14 cellular contexts compared by ENCODE assay signal in genomic region chr2:33478968-33479691, GRCh38. TPM values are rescaled to one million over a fixed set of nuclear protein-coding genes. Genes with fewer than 3 reads are reported as not detected.
DNase-seq lines count a peak whose midpoint lies in the region; ATAC-seq and TF ChIP-seq lines count a peak whose summit lies in the region.
"Had no signal": no experiment of that assay in that cellular context is flagged by ENCODE, and none has a peak within 500 bp of the region (broad histone marks: within the 10 kb centered on the region; RNA-seq: fewer than 3 reads in every experiment).

No MANE protein-coding gene starts in this region.

- H3K4me3 ChIP-seq in upper lobe of left lung (no peak overlapping the region), prostate gland (no peak overlapping the region)

- H3K36me3 ChIP-seq in upper lobe of left lung (peaks cover 0 to 3% (median 0%) of the 10 kb centered on the region in 4 donors), prostate gland (no peaks in the 10 kb centered on the region)

- no peak for TF ChIP-seq POLR2A in upper lobe of left lung (IDR thresholded peaks at IDR 0.05)
- TF ChIP-seq POLR2A in prostate gland (IDR thresholded peaks at IDR 0.05) = no peak

- H3K4me1 ChIP-seq in upper lobe of left lung (peaks cover 14 to 31% (median 22%) of the 10 kb centered on the region in 4 donors), prostate gland (replicated peaks) (peaks cover 5% of the 10 kb centered on the region)

- no peaks in the 10 kb centered on the region for H3K9me3 ChIP-seq in T-helper 17 cell (ENCODE audit: control insufficient read depth, low read length, poor library complexity, severe bottlenecking)
- H3K9me3 ChIP-seq in upper lobe of left lung = no peaks in the 10 kb centered on the region
- H3K9me3 ChIP-seq in prostate gland = no peaks in the 10 kb centered on the region

- POLR2A ChIA-PET in activated CD4-positive, alpha-beta T cell treated with anti-CD3 and anti-CD28 coated beads, Interleukin-2, amount 10 ng/mL, durations not matched to agents 7 days and 5 days (lab: Charles Lee) = no interaction called here

- H3K27me3 ChIP-seq in upper lobe of left lung (no peaks in the 10 kb centered on the region), prostate gland (replicated peaks; ENCODE audit: insufficient read depth) (no peaks in the 10 kb centered on the region)

- H3K4me3 Mint-ChIP-seq in activated CD4-positive, alpha-beta T cell treated with anti-CD3 and anti-CD28 coated beads, Interleukin-2, amount 10 ng/mL, durations not matched to agents 7 days and 5 days = no peak overlapping the region
- no peak overlapping the region for H3K4me3 Mint-ChIP-seq in T-helper 17 cell
- no peak overlapping the region for H3K4me3 Mint-ChIP-seq in stimulated activated effector memory CD8-positive, alpha-beta T cell treated with anti-CD3 and anti-CD28 coated beads, Interleukin-12 subunit alpha, Interleukin-12 subunit beta, amount 100 ng/mL, for 72 hours

- H3K9me3 Mint-ChIP-seq in activated CD4-positive, alpha-beta T cell treated with anti-CD3 and anti-CD28 coated beads, Interleukin-2, amount 10 ng/mL, durations not matched to agents 7 days and 5 days = no peaks in the 10 kb centered on the region
- no peaks in the 10 kb centered on the region for H3K9me3 Mint-ChIP-seq in stimulated activated effector memory CD8-positive, alpha-beta T cell treated with anti-CD3 and anti-CD28 coated beads, Interleukin-12 subunit alpha, Interleukin-12 subunit beta, amount 100 ng/mL, for 72 hours

- peaks cover 21% of the 10 kb centered on the region for H3K36me3 Mint-ChIP-seq in activated CD4-positive, alpha-beta T cell treated with anti-CD3 and anti-CD28 coated beads, Interleukin-2, amount 10 ng/mL, durations not matched to agents 7 days and 5 days (ENCODE audit: low read depth)
- H3K36me3 Mint-ChIP-seq in T-helper 17 cell (ENCODE audit: low read depth) = peaks cover 3% of the 10 kb centered on the region
- peaks cover 8% of the 10 kb centered on the region for H3K36me3 Mint-ChIP-seq in stimulated activated effector memory CD8-positive, alpha-beta T cell treated with anti-CD3 and anti-CD28 coated beads, Interleukin-12 subunit alpha, Interleukin-12 subunit beta, amount 100 ng/mL, for 72 hours

- 63 to 64% methylated on average over 8 of the region's 8 CpGs for WGBS in upper lobe of left lung, 2 donors
- WGBS in prostate gland = 90% methylated on average over 8 of the region's 8 CpGs

- peaks cover 46% of the 10 kb centered on the region for H3K4me1 Mint-ChIP-seq in activated CD4-positive, alpha-beta T cell treated with anti-CD3 and anti-CD28 coated beads, Interleukin-2, amount 10 ng/mL, durations not matched to agents 7 days and 5 days
- peaks cover 28% of the 10 kb centered on the region for H3K4me1 Mint-ChIP-seq in T-helper 17 cell
- peaks cover 35% of the 10 kb centered on the region for H3K4me1 Mint-ChIP-seq in stimulated activated effector memory CD8-positive, alpha-beta T cell treated with anti-CD3 and anti-CD28 coated beads, Interleukin-12 subunit alpha, Interleukin-12 subunit beta, amount 100 ng/mL, for 72 hours

- H3K27me3 Mint-ChIP-seq in activated CD4-positive, alpha-beta T cell treated with anti-CD3 and anti-CD28 coated beads, Interleukin-2, amount 10 ng/mL, durations not matched to agents 7 days and 5 days = no peaks in the 10 kb centered on the region
- H3K27me3 Mint-ChIP-seq in T-helper 17 cell = no peaks in the 10 kb centered on the region

- DNase-seq in activated CD4-positive, alpha-beta T cell treated with anti-CD3 and anti-CD28 coated beads, Interleukin-2, amount 10 ng/mL, durations not matched to agents 7 days and 5 days = no peak
- DNase-seq in activated CD4-positive, alpha-beta T cell treated with anti-CD3 and anti-CD28 coated beads, Interleukin-2, amount 50 U/mL, for 4 hours = no peak
- DNase-seq in T-helper 17 cell (no peak), left ventricle myocardium superior (peak; percentile 32), upper lobe of left lung (no peak), prostate gland (ENCODE audit: low spot score) (no peak), kidney glomerular epithelial cell (lab: John Stamatoyannopoulos, UW) (no peak)
- no peak for DNase-seq in stimulated activated effector memory CD8-positive, alpha-beta T cell treated with anti-CD3 and anti-CD28 coated beads, Interleukin-12 subunit alpha, Interleukin-12 subunit beta, amount 100 ng/mL, for 72 hours (ENCODE audit: low spot score in 2 of 2)
- DNase-seq: 8988T; activated naive CD4-positive, alpha-beta T cell; COR-L47; NCI-H446 treated with DMSO at 0.1 percent for 48 hours had no signal

- CTCF ChIA-PET in activated CD4-positive, alpha-beta T cell treated with anti-CD3 and anti-CD28 coated beads, Interleukin-2, amount 10 ng/mL, durations not matched to agents 7 days and 5 days (lab: Charles Lee) = no interaction called here

- no peak for TF ChIP-seq EP300 in upper lobe of left lung (IDR thresholded peaks at IDR 0.05)

- peak overlapping the region in 3 of 4 donors; percentile 37 to 62 (median 56) for H3K27ac ChIP-seq in upper lobe of left lung
- H3K27ac ChIP-seq in prostate gland = no peak overlapping the region

- no peak for TF ChIP-seq CTCF in upper lobe of left lung (IDR thresholded peaks at IDR 0.05)
- TF ChIP-seq CTCF in prostate gland (IDR thresholded peaks at IDR 0.05) = no peak

- H3K27ac Mint-ChIP-seq in activated CD4-positive, alpha-beta T cell treated with anti-CD3 and anti-CD28 coated beads, Interleukin-2, amount 10 ng/mL, durations not matched to agents 7 days and 5 days = peak overlapping the region; percentile 39
- H3K27ac Mint-ChIP-seq in T-helper 17 cell = peak overlapping the region; percentile 99
- H3K27ac Mint-ChIP-seq in stimulated activated effector memory CD8-positive, alpha-beta T cell treated with anti-CD3 and anti-CD28 coated beads, Interleukin-12 subunit alpha, Interleukin-12 subunit beta, amount 100 ng/mL, for 72 hours = no peak overlapping the region
- H3K27ac Mint-ChIP-seq: progenitor cell of endocrine pancreas had no signal

- ATAC-seq in T-helper 17 cell (no peak), left ventricle myocardium superior (peak; percentile 21), upper lobe of left lung (ENCODE audit: low FRiP score in 2 of 2) (no peak)
- ATAC-seq in stimulated activated effector memory CD8-positive, alpha-beta T cell treated with anti-CD3 and anti-CD28 coated beads, Interleukin-12 subunit alpha, Interleukin-12 subunit beta, amount 100 ng/mL, for 72 hours = no peak

- intact Hi-C loops in left ventricle myocardium superior (cut with micrococcal nuclease) = no loop called here
- intact Hi-C loops in prostate gland (cut with DNase I) = loop anchor here (5.0 kb wide), 1 partner anchor 103 kb away; no protein-coding TSS in a partner anchor

RNA-seq across cellular contexts. Expression of gene RASGRP3, which starts 2.7 kb away (rescaled TPM):
- total RNA-seq in activated CD4-positive, alpha-beta T cell treated with anti-CD3 and anti-CD28 coated beads, Interleukin-2, amount 10 ng/mL, durations not matched to agents 7 days and 5 days = 10 to 100 TPM; 11.8 to 13.7 TPM
- total RNA-seq in T-helper 17 cell (10 to 100 TPM in 1 of 2 donors, 1 to 10 TPM in 1; 3.9 to 13.5 TPM), left ventricle myocardium superior (53.8 TPM), upper lobe of left lung (10 to 100 TPM in 5 of 6 donors, 1 to 10 TPM in 1; 7.0 to 34.6 (median 14.1) TPM), prostate gland (10 to 100 TPM in 1 of 2 donors, under 1 TPM in 1; 0.73 to 21.0 TPM)
- total RNA-seq: H1, progenitor cell of endocrine pancreas had no signal

Comparison
In these comparisons a context has a peak if more than half of its experiments do, and no peak if none do; other contexts are left out.
1. H3K27ac ChIP-seq: peak in upper lobe of left lung (3 of 4); none in prostate gland (0 of 2).